Comparison of ENCODE assay signal across 19 cellular contexts in genomic region chr2:54626131-54626530, GRCh38.
DNase-seq lines count a peak whose midpoint lies in the region; ATAC-seq and TF ChIP-seq lines count a peak whose summit lies in the region.
"Had no signal": no experiment of that assay in that cellular context is flagged by ENCODE, and none has a peak within 500 bp of the region (broad histone marks: within the 10 kb centered on the region; RNA-seq: fewer than 3 reads in every experiment).

No MANE protein-coding gene starts in this region.

- H3K27me3 ChIP-seq in lower lobe of right lung (ENCODE audit: low read depth) (no peaks in the 10 kb centered on the region), smooth muscle cell (ENCODE audit: low read depth) (no peaks in the 10 kb centered on the region)
- H3K27me3 ChIP-seq: BE2C, tibial nerve had no signal

- H3K79me2 ChIP-seq in smooth muscle cell (ENCODE audit: low read depth): peaks cover 34% of the 10 kb centered on the region

- H3K27me3 Mint-ChIP-seq in T-helper 2 cell treated with Interferon-gamma antibody and Interleukin-4, amounts not matched to agents 5 μg/mL and 100 μg/mL, for 36 hours (ENCODE audit: low read depth): no peaks in the 10 kb centered on the region
- no peaks in the 10 kb centered on the region for H3K27me3 Mint-ChIP-seq in activated T-helper 2 cell treated with anti-CD3 and anti-CD28 coated beads, Interferon-gamma antibody, Interleukin-2, Interleukin-4, amounts not matched to agents 10 μg/mL and 5 μg/mL and 100 μg/mL, durations not matched to agents 14 hours and 24 hours and 36 hours (ENCODE audit: low read depth)
- H3K27me3 Mint-ChIP-seq: activated B cell treated with CpG ODN at 0.5 μM for 24 hours had no signal

- peaks cover 80% of the 10 kb centered on the region for H3K36me3 Mint-ChIP-seq in T-helper 2 cell treated with Interferon-gamma antibody and Interleukin-4, amounts not matched to agents 5 μg/mL and 100 μg/mL, for 36 hours (ENCODE audit: low read depth)
- H3K36me3 Mint-ChIP-seq in activated T-helper 2 cell treated with anti-CD3 and anti-CD28 coated beads, Interferon-gamma antibody, Interleukin-2, Interleukin-4, amounts not matched to agents 10 μg/mL and 5 μg/mL and 100 μg/mL, durations not matched to agents 14 hours and 24 hours and 36 hours (ENCODE audit: low read depth): peaks cover 85% of the 10 kb centered on the region

- DNase-seq in T-helper 2 cell treated with Interferon-gamma antibody and Interleukin-4, amounts not matched to agents 5 μg/mL and 100 μg/mL, for 36 hours (ENCODE audit: low spot score): no peak
- no peak for DNase-seq in T-helper 2 cell
- no peak for DNase-seq in activated T-helper 2 cell treated with anti-CD3 and anti-CD28 coated beads, Interferon-gamma antibody, Interleukin-2, Interleukin-4, amounts not matched to agents 10 μg/mL and 5 μg/mL and 100 μg/mL, durations not matched to agents 14 hours and 24 hours and 36 hours (ENCODE audit: low spot score)
- DNase-seq in lower lobe of right lung: no peak
- DNase-seq in smooth muscle cell (lab: John Stamatoyannopoulos, UW; ENCODE audit: unreplicated experiment): no peak
- DNase-seq in globus pallidus (ENCODE audit: low spot score): no peak
- DNase-seq: 8988T, activated B cell treated with CpG ODN at 0.5 μM for 24 hours, activated gamma-delta T cell treated with Interleukin-2 at 50 U/mL for 16 hours, BE2C, DMS153, mesenchymal stem cell, MM.1S, NCI-H2029 treated with DMSO at 0.1 percent for 48 hours, NCI-H446 treated with DMSO at 0.1 percent for 48 hours had no signal

- H4K20me1 ChIP-seq in smooth muscle cell (ENCODE audit: low read depth): no peaks in the 10 kb centered on the region

- H3K27ac ChIP-seq in lower lobe of right lung (peak overlapping the region; percentile 57), smooth muscle cell (ENCODE audit: low read depth) (peak overlapping the region; percentile 80)

- H3K4me2 ChIP-seq in smooth muscle cell: no peak overlapping the region

- WGBS in smooth muscle cell (ENCODE audit: low lambda C conversion rate): 65% methylated on average over 7 of the region's 7 CpGs

- no peaks in the 10 kb centered on the region for H3K9me3 Mint-ChIP-seq in T-helper 2 cell treated with Interferon-gamma antibody and Interleukin-4, amounts not matched to agents 5 μg/mL and 100 μg/mL, for 36 hours
- no peaks in the 10 kb centered on the region for H3K9me3 Mint-ChIP-seq in activated T-helper 2 cell treated with anti-CD3 and anti-CD28 coated beads, Interferon-gamma antibody, Interleukin-2, Interleukin-4, amounts not matched to agents 10 μg/mL and 5 μg/mL and 100 μg/mL, durations not matched to agents 14 hours and 24 hours and 36 hours
- H3K9me3 Mint-ChIP-seq: activated B cell treated with CpG ODN at 0.5 μM for 24 hours had no signal

- ATAC-seq in lower lobe of right lung (no peak), HG03175 (IDR thresholded peaks at IDR 0.05; ENCODE audit: unreplicated experiment) (no peak), GM18873 (IDR thresholded peaks at IDR 0.05; ENCODE audit: low FRiP score, unreplicated experiment) (no peak)
- ATAC-seq: esophagus mucosa had no signal

- H3K9ac ChIP-seq in smooth muscle cell (ENCODE audit: low read depth): peak overlapping the region; percentile 51

- no peaks in the 10 kb centered on the region for H3K9me3 ChIP-seq in lower lobe of right lung
- H3K9me3 ChIP-seq in smooth muscle cell (replicated peaks; ENCODE audit: low read depth): no peaks in the 10 kb centered on the region
- H3K9me3 ChIP-seq: BE2C, tibial nerve had no signal

- peak overlapping the region; percentile 22 for H3K27ac Mint-ChIP-seq in T-helper 2 cell treated with Interferon-gamma antibody and Interleukin-4, amounts not matched to agents 5 μg/mL and 100 μg/mL, for 36 hours
- peak overlapping the region; percentile 38 for H3K27ac Mint-ChIP-seq in activated T-helper 2 cell treated with anti-CD3 and anti-CD28 coated beads, Interferon-gamma antibody, Interleukin-2, Interleukin-4, amounts not matched to agents 10 μg/mL and 5 μg/mL and 100 μg/mL, durations not matched to agents 14 hours and 24 hours and 36 hours
- H3K27ac Mint-ChIP-seq: activated B cell treated with CpG ODN at 0.5 μM for 24 hours had no signal

- H2AFZ ChIP-seq in smooth muscle cell (ENCODE audit: low read depth): no peak overlapping the region

- intact Hi-C loops in activated T-helper 2 cell treated with anti-CD3 and anti-CD28 coated beads, Interferon-gamma antibody, Interleukin-2, Interleukin-4, amounts not matched to agents 10 μg/mL and 5 μg/mL and 100 μg/mL, durations not matched to agents 14 hours and 24 hours and 36 hours (cut with micrococcal nuclease): no loop called here
- intact Hi-C loops in lower lobe of right lung (cut with DNase I): no loop called here

- no peak overlapping the region for H3K4me3 ChIP-seq in lower lobe of right lung
- no peak overlapping the region for H3K4me3 ChIP-seq in smooth muscle cell
- H3K4me3 ChIP-seq: tibial nerve had no signal

- H3K4me1 Mint-ChIP-seq in T-helper 2 cell treated with Interferon-gamma antibody and Interleukin-4, amounts not matched to agents 5 μg/mL and 100 μg/mL, for 36 hours (ENCODE audit: low read depth): no peaks in the 10 kb centered on the region
- peaks cover 2% of the 10 kb centered on the region for H3K4me1 Mint-ChIP-seq in activated T-helper 2 cell treated with anti-CD3 and anti-CD28 coated beads, Interferon-gamma antibody, Interleukin-2, Interleukin-4, amounts not matched to agents 10 μg/mL and 5 μg/mL and 100 μg/mL, durations not matched to agents 14 hours and 24 hours and 36 hours (ENCODE audit: low read depth)

- TF ChIP-seq CTCF in lower lobe of right lung (IDR thresholded peaks at IDR 0.05): no peak
- no peak for TF ChIP-seq CTCF in smooth muscle cell (IDR thresholded peaks at IDR 0.05; ENCODE audit: borderline replicate concordance, insufficient read depth, poor library complexity, severe bottlenecking)

- H3F3A ChIP-seq in smooth muscle cell (ENCODE audit: low read depth): peaks cover 8% of the 10 kb centered on the region

- peaks cover 100% of the 10 kb centered on the region for H3K36me3 ChIP-seq in lower lobe of right lung
- H3K36me3 ChIP-seq in smooth muscle cell (ENCODE audit: low read depth): peaks cover 36% of the 10 kb centered on the region

- H3K4me1 ChIP-seq in lower lobe of right lung (peaks cover 28% of the 10 kb centered on the region), smooth muscle cell (ENCODE audit: low read depth) (no peaks in the 10 kb centered on the region)

- no peak overlapping the region for H3K4me3 Mint-ChIP-seq in T-helper 2 cell treated with Interferon-gamma antibody and Interleukin-4, amounts not matched to agents 5 μg/mL and 100 μg/mL, for 36 hours
- H3K4me3 Mint-ChIP-seq in activated T-helper 2 cell treated with anti-CD3 and anti-CD28 coated beads, Interferon-gamma antibody, Interleukin-2, Interleukin-4, amounts not matched to agents 10 μg/mL and 5 μg/mL and 100 μg/mL, durations not matched to agents 14 hours and 24 hours and 36 hours (ENCODE audit: low read depth): no peak overlapping the region
- H3K4me3 Mint-ChIP-seq: activated B cell treated with CpG ODN at 0.5 μM for 24 hours had no signal
